In the genomic region with DNA sequence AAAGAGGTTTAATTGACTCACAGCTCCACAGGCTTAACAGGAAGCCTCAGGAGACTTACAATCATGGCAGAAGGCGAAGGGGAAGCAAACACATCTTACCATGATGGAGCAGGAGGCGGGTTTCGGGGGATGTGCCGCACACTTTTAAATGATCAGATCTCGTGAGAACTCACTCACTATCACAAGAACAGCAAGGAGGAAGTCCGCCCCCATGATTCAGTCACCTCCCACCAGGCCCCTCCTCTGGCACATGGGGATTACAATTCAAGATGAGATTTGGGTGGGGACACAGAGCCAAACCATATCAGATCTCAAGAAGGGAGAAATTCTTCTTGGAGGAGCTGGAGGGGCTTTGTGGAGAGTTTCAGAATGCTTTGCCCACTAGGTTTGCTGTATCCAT, we compare ENCODE assay signal across 6 cellular contexts. TPM values are rescaled to one million over a fixed set of nuclear protein-coding genes. Genes with fewer than 3 reads are reported as not detected.
DNase-seq lines count a peak whose midpoint lies in the region; ATAC-seq, FAIRE-seq and TF ChIP-seq lines count a peak whose summit lies in the region.
"Not testable (repeated sequence)": the region's sequence is repeated elsewhere in the genome, so short reads cannot be mapped to it uniquely, and the experiment has no call there.

No MANE protein-coding gene starts in this region.

- not testable (repeated sequence) for TF ChIP-seq POLR2A in K562 (conservative IDR thresholded peaks at IDR 0.05); H1 (IDR thresholded peaks at IDR 0.05; ENCODE audit: control extremely low read depth in 1 of 2, low read depth in 2 of 2, low read length in 2 of 2)

- not testable (repeated sequence) for H3K27me3 Mint-ChIP-seq in Caco-2 (ENCODE audit: insufficient read depth, unreplicated experiment)

- H4K8ac ChIP-seq in H1 (ENCODE audit: extremely low read depth, insufficient read depth, low read length), result peak overlapping the region; percentile 89; the same call in 1 of the 2 replicates

- H3K4me1 Mint-ChIP-seq in Caco-2 (ENCODE audit: low read depth, unreplicated experiment), result peaks cover 13% of the 10 kb centered on the region

- not testable (repeated sequence) for H3K27ac ChIP-seq in K562 (ENCODE audit: extremely low read depth, low read depth, low read length); H1 (ENCODE audit: low read depth, low read length)
- peak overlapping the region; percentile 7 for H3K27ac ChIP-seq in substantia nigra (ENCODE audit: low read depth, low read length, poor library complexity, severe bottlenecking)

- in situ Hi-C loops in KBM-7 (cut with MboI; ENCODE audit: low pct_unique_long_range_greater_than_20kb, low sequenced_read_pairs); K562 (cut with MboI): not testable (repeated sequence)

- not testable (repeated sequence) for H3K36me3 ChIP-seq in Caco-2 (ENCODE audit: control insufficient read depth, insufficient read depth, low read length); K562 (ENCODE audit: control insufficient read depth, insufficient read depth, low read length); H1 (ENCODE audit: control insufficient read depth in 2 of 4, insufficient read depth in 4 of 4, low read length in 3 of 4)

- intact Hi-C loops in Caco-2 (cut with micrococcal nuclease; ENCODE audit: unreplicated experiment); K562 (cut with micrococcal nuclease): not testable (repeated sequence)

- not testable (repeated sequence) for H2BK5ac ChIP-seq in H1 (ENCODE audit: low read depth, low read length)

- H3K9me3 ChIP-seq in Caco-2; K562 (replicated peaks; ENCODE audit: control insufficient read depth, insufficient read depth, low read depth, low read length); H1 (ENCODE audit: insufficient read depth in 2 of 2, low read depth in 1 of 2, low read length in 1 of 2): not testable (repeated sequence)

- H2BK20ac ChIP-seq in H1 (ENCODE audit: low read length), result not testable (repeated sequence)

- peaks cover 23% of the 10 kb centered on the region for H3K4me1 ChIP-seq in Caco-2
- H3K4me1 ChIP-seq in K562 (replicated peaks in 1 of 2; ENCODE audit: control insufficient read depth in 2 of 2, insufficient read depth in 2 of 2, low read length in 2 of 2); H1 (replicated peaks in 1 of 4; ENCODE audit: control insufficient read depth in 3 of 4, insufficient read depth in 4 of 4, low read length in 3 of 4): not testable (repeated sequence)

- H2BK12ac ChIP-seq in H1 (ENCODE audit: low read depth, low read length), result not testable (repeated sequence)

- POLR2A ChIA-PET in Caco-2 (lab: Charles Lee); K562 (lab: Yijun Ruan, JAX); H1 (lab: Charles Lee; ENCODE audit: partially characterized antibody): not testable (repeated sequence)

- H2BK15ac ChIP-seq in H1 (ENCODE audit: low read length), result not testable (repeated sequence)

- H3K18ac ChIP-seq in H1 (ENCODE audit: extremely low read depth, low read length), result not testable (repeated sequence)

- H3K4me3 ChIP-seq in Caco-2 (ENCODE audit: low read depth, low read length); K562; H1 (ENCODE audit: extremely low read depth in 1 of 4, insufficient read depth in 2 of 4, low read depth in 3 of 4, low read length in 4 of 4): not testable (repeated sequence)

- H3K23ac ChIP-seq in H1 (ENCODE audit: insufficient read length), result not testable (repeated sequence)

- WGBS in K562 (ENCODE audit: insufficient coverage, low coverage, missing lambda C conversion rate), result 63% methylated on average over 6 of the region's 6 CpGs
- WGBS in H1 (ENCODE audit: extremely low coverage in 1 of 2, insufficient coverage in 1 of 2, insufficient read length in 1 of 2, insufficient replicate concordance in 2 of 2, low coverage in 1 of 2, low lambda C conversion rate in 2 of 2, missing lambda C conversion rate in 1 of 2), 2 experiments, result 88% methylated on average over 6 of the region's 6 CpGs; no CpG with 5 or more reads in 1 of the 2 experiments

- not testable (repeated sequence) for H3K9me3 Mint-ChIP-seq in Caco-2 (ENCODE audit: unreplicated experiment)

- H2AK5ac ChIP-seq in H1 (ENCODE audit: low read depth, low read length), result not testable (repeated sequence)

- not testable (repeated sequence) for DNase-seq in Caco-2; H1 (ENCODE audit: low read depth in 1 of 2, low spot score in 2 of 2); substantia nigra (lab: John Stamatoyannopoulos, UW)
- DNase-seq in KBM-7 (peak; percentile 40), OCI-M1 (lab: John Stamatoyannopoulos, UW) (peak; percentile 46), K562 (ENCODE audit: extremely low read depth in 1 of 4, low spot score in 3 of 4) (peak in 1 of 4 experiments; percentile 33)

- not testable (repeated sequence) for H3K27me3 ChIP-seq in Caco-2 (replicated peaks; ENCODE audit: control insufficient read depth, insufficient read depth, low read length); K562 (ENCODE audit: control insufficient read depth in 2 of 2, insufficient read depth in 2 of 2, low read length in 2 of 2); H1 (replicated peaks in 1 of 4; ENCODE audit: control insufficient read depth in 3 of 4, extremely low read depth in 1 of 4, insufficient read depth in 3 of 4, low read length in 3 of 4)

- H3K23me2 ChIP-seq in H1 (ENCODE audit: low read depth, low read length), result not testable (repeated sequence)

- CTCF ChIA-PET in Caco-2 (lab: Charles Lee); K562 (lab: Yijun Ruan, JAX; ENCODE audit: low intra/inter-chr PET ratio): not testable (repeated sequence)
- CTCF ChIA-PET in H1 (lab: Charles Lee; ENCODE audit: partially characterized antibody), result interaction anchor here (0.6 to 1.1 kb wide), 2 partner anchors 14 to 186 kb away, joined by 3 read pairs; partner anchors contain the start of gene HNF1A

- TF ChIP-seq EP300 in K562 (IDR thresholded peaks at IDR 0.05; ENCODE audit: low read length); H1 (IDR thresholded peaks at IDR 0.05; ENCODE audit: borderline replicate concordance in 1 of 2, low read depth in 2 of 2, low read length in 2 of 2): not testable (repeated sequence)

- H3K27ac Mint-ChIP-seq in Caco-2 (ENCODE audit: unreplicated experiment), result peak overlapping the region; percentile 30

- H2BK120ac ChIP-seq in H1 (replicated peaks; ENCODE audit: low read depth, low read length), result not testable (repeated sequence)

- H3K4me3 Mint-ChIP-seq in Caco-2 (ENCODE audit: unreplicated experiment), result not testable (repeated sequence)

- not testable (repeated sequence) for H3K36me3 Mint-ChIP-seq in Caco-2 (ENCODE audit: insufficient read depth, unreplicated experiment)

- not testable (repeated sequence) for H3K79me2 ChIP-seq in K562 (ENCODE audit: control insufficient read depth, insufficient read depth, low read length); H1 (ENCODE audit: control insufficient read depth in 1 of 2, insufficient read depth in 2 of 2, low read length in 2 of 2)

- not testable (repeated sequence) for H3K79me1 ChIP-seq in H1 (ENCODE audit: low read depth, low read length)

- peak; percentile 65 for ATAC-seq in K562

- TF ChIP-seq RAD21 in K562 (CRISPR knock-in tag; conservative IDR thresholded peaks at IDR 0.05 in 1 of 2, IDR thresholded peaks at IDR 0.05 in 1 of 2); H1 (IDR thresholded peaks at IDR 0.05 in 1 of 2, conservative IDR thresholded peaks at IDR 0.05 in 1 of 2; ENCODE audit: low read depth in 2 of 2, low read length in 2 of 2): not testable (repeated sequence)

- peak overlapping the region; percentile 26 for H2AFZ ChIP-seq in K562 (ENCODE audit: low read depth, low read length)
- H2AFZ ChIP-seq in H1 (ENCODE audit: low read length), result not testable (repeated sequence)

- H4K5ac ChIP-seq in H1 (ENCODE audit: insufficient read length, low read depth, low read length), result not testable (repeated sequence)

- H4K20me1 ChIP-seq in K562 (replicated peaks; ENCODE audit: control insufficient read depth, insufficient read depth, low read length); H1 (replicated peaks in 1 of 2; ENCODE audit: control insufficient read depth in 1 of 2, insufficient read depth in 2 of 2, low read length in 2 of 2): not testable (repeated sequence)

- not testable (repeated sequence) for H4K91ac ChIP-seq in H1 (replicated peaks; ENCODE audit: insufficient read length, low read length)

- not testable (repeated sequence) for H3K56ac ChIP-seq in H1 (replicated peaks; ENCODE audit: insufficient read length, low read depth, low read length)

- not testable (repeated sequence) for H3K14ac ChIP-seq in H1 (ENCODE audit: insufficient read length)

- not testable (repeated sequence) for H3K4ac ChIP-seq in H1 (replicated peaks; ENCODE audit: insufficient read length, low read depth, low read length)

- not testable (repeated sequence) for FAIRE-seq in K562 (lab: Jason Lieb, UNC); H1 (lab: Jason Lieb, UNC)

- H3K9me1 ChIP-seq in K562 (ENCODE audit: control insufficient read depth, insufficient read depth, low read length), result not testable (repeated sequence)

- H3K4me2 ChIP-seq in K562 (ENCODE audit: insufficient read depth, low read length); H1 (ENCODE audit: insufficient read depth in 1 of 2, low read depth in 2 of 2, low read length in 2 of 2): not testable (repeated sequence)

- BruUV-seq in Caco-2 (replicated peaks; lab: Mats Ljungman, UMichigan); K562 (replicated peaks; lab: Mats Ljungman, UMichigan): not testable (repeated sequence)

- H3K9ac ChIP-seq in K562 (ENCODE audit: insufficient read depth in 1 of 2, low read depth in 2 of 2, low read length in 2 of 2); H1 (replicated peaks in 1 of 4; ENCODE audit: extremely low read depth in 1 of 4, low read depth in 3 of 4, low read length in 3 of 4): not testable (repeated sequence)

- not testable (repeated sequence) for TF ChIP-seq CTCF in Caco-2 (IDR thresholded peaks at IDR 0.05; ENCODE audit: insufficient read depth in 1 of 2, low read depth in 1 of 2, low read length in 1 of 2, severe bottlenecking in 1 of 2, unreplicated experiment in 1 of 2); K562 (IDR thresholded peaks at IDR 0.05 in 2 of 3, conservative IDR thresholded peaks at IDR 0.05 in 1 of 3; ENCODE audit: insufficient read depth in 2 of 3, low read depth in 1 of 3, low read length in 3 of 3); H1 (IDR thresholded peaks at IDR 0.05; ENCODE audit: control extremely low read depth in 1 of 3, insufficient read depth in 1 of 3, low read depth in 1 of 3, low read length in 3 of 3)

RNA-seq across cellular contexts. Expression of gene P2RX7, which starts 32.2 kb away (rescaled TPM):
- total RNA-seq in Caco-2 (2022) (not detected in 2 replicates), K562 (2014; rRNA removed) (0.09 and 0.20 TPM in 2 replicates), K562 (2014; rRNA removed; fragmentation: Illumina TruSeq; extraction: Trizol) (0.38 and 0.44 TPM in 2 replicates), K562 (2015; rRNA removed; fragmentation: Illumina TruSeq; extraction: Trizol) (0.25 and 0.30 TPM in 2 replicates), K562 (2021) (0.40 TPM in 2 replicates)
- total RNA-seq in K562 (2011; cell fraction: chromatin; rRNA removed; ENCODE audit: low replicate concordance), result 0.42 TPM in 1 of 2 replicates, not detected in the other
- total RNA-seq in K562 (2011; cell fraction: nucleolus; rRNA removed), result 0.13 TPM in 1 of 2 replicates, not detected in the other
- 0.31 and 0.37 TPM in 2 replicates for total RNA-seq in K562 (2011; cell fraction: nucleoplasm; rRNA removed)
- polyA plus RNA-seq in K562 (2011; rRNA removed) (0.04 and 0.12 TPM in 2 replicates), K562 (2014; fragmentation: Illumina TruSeq; extraction: Trizol) (0.46 and 0.65 TPM in 2 replicates), K562 (2014; fragmentation: Nextera tagmentation; extraction: Ambion mirVana) (under 1 TPM; 0.30 to 0.38 TPM), K562 (2014; rRNA removed) (0.15 and 0.27 TPM in 2 replicates), H1 (2011; rRNA removed) (0.16 and 0.38 TPM in 2 replicates)
- polyA plus RNA-seq in K562 (2011; cell fraction: cytosol; rRNA removed), result 0.04 TPM in 1 of 2 replicates, not detected in the other
- 0.08 TPM in 1 of 2 replicates, not detected in the other for polyA plus RNA-seq in K562 (2011; cell fraction: nucleus; rRNA removed)
- polyA plus RNA-seq in K562 (2012), result 0.68 and 6.5 TPM in 2 replicates
- not detected in 2 replicates for polyA minus RNA-seq in K562 (2011; rRNA and poly(A)+ RNA removed)
- not detected in 2 replicates for polyA minus RNA-seq in K562 (2011; cell fraction: cytosol; rRNA and poly(A)+ RNA removed)
- polyA minus RNA-seq in K562 (2011; cell fraction: nucleus; rRNA and poly(A)+ RNA removed), result not detected in 2 replicates
- 0.42 and 0.56 TPM in 2 replicates for total RNA-seq in H1 (2021; fragmentation: NEBNext Ultra II Directional; extraction: Animal tissue kit (Norgen Biotek cat#: 25700))
- polyA plus RNA-seq in H1 (2011; cell fraction: cytosol; rRNA removed), result 0.23 TPM
- polyA plus RNA-seq in H1 (2011; cell fraction: nucleus; rRNA removed), result 0.19 TPM
- 0.19 to 0.64 TPM (median 0.37 TPM) in 4 replicates for polyA plus RNA-seq in H1 (2012, experiment 1 of 2)
- 0.17 TPM for polyA plus RNA-seq in H1 (2012, experiment 2 of 2)
- polyA plus RNA-seq in H1 (2013, experiment 1 of 2), result 0.36 TPM
- 0.24 TPM for polyA plus RNA-seq in H1 (2013, experiment 2 of 2)
- polyA minus RNA-seq in H1 (2011; rRNA and poly(A)+ RNA removed), result 0.39 and 0.41 TPM in 2 replicates
- not detected for polyA minus RNA-seq in H1 (2011; cell fraction: cytosol; rRNA and poly(A)+ RNA removed)
- polyA minus RNA-seq in H1 (2011; cell fraction: nucleus; rRNA and poly(A)+ RNA removed), result 0.40 TPM

RNA-seq across cellular contexts. Expression of gene P2RX4, which starts 45.1 kb away (rescaled TPM):
- 40.4 and 44.7 TPM in 2 replicates for total RNA-seq in Caco-2 (2022)
- total RNA-seq in K562 (2011; cell fraction: chromatin; rRNA removed; ENCODE audit: low replicate concordance), result 40.9 and 60.5 TPM in 2 replicates
- 47.8 and 47.9 TPM in 2 replicates for total RNA-seq in K562 (2011; cell fraction: nucleolus; rRNA removed)
- 55.4 and 61.5 TPM in 2 replicates for total RNA-seq in K562 (2011; cell fraction: nucleoplasm; rRNA removed)
- total RNA-seq in K562 (2014; rRNA removed), result 14.3 and 18.9 TPM in 2 replicates
- 7.8 and 9.6 TPM in 2 replicates for total RNA-seq in K562 (2014; rRNA removed; fragmentation: Illumina TruSeq; extraction: Trizol)
- total RNA-seq in K562 (2015; rRNA removed; fragmentation: Illumina TruSeq; extraction: Trizol), result 8.3 and 10.5 TPM in 2 replicates
- total RNA-seq in K562 (2021), result 12.8 and 14.2 TPM in 2 replicates
- polyA plus RNA-seq in K562 (2011; rRNA removed), result 15.4 and 20.8 TPM in 2 replicates
- polyA plus RNA-seq in K562 (2011; cell fraction: cytosol; rRNA removed), result 21.4 and 26.2 TPM in 2 replicates
- polyA plus RNA-seq in K562 (2011; cell fraction: nucleus; rRNA removed), result 26.6 and 29.1 TPM in 2 replicates
- polyA plus RNA-seq in K562 (2012), result 12.8 and 57.1 TPM in 2 replicates
- polyA plus RNA-seq in K562 (2014; fragmentation: Illumina TruSeq; extraction: Trizol), result 11.7 and 13.0 TPM in 2 replicates
- polyA plus RNA-seq in K562 (2014; fragmentation: Nextera tagmentation; extraction: Ambion mirVana), result 1 to 10 TPM; 6.6 to 10.0 TPM
- polyA plus RNA-seq in K562 (2014; rRNA removed), result 21.5 and 23.4 TPM in 2 replicates
- 14.9 and 19.2 TPM in 2 replicates for polyA minus RNA-seq in K562 (2011; rRNA and poly(A)+ RNA removed)
- 5.3 and 9.4 TPM in 2 replicates for polyA minus RNA-seq in K562 (2011; cell fraction: cytosol; rRNA and poly(A)+ RNA removed)
- 10.4 and 14.0 TPM in 2 replicates for polyA minus RNA-seq in K562 (2011; cell fraction: nucleus; rRNA and poly(A)+ RNA removed)
- 7.1 and 9.5 TPM in 2 replicates for total RNA-seq in H1 (2021; fragmentation: NEBNext Ultra II Directional; extraction: Animal tissue kit (Norgen Biotek cat#: 25700))
- 12.2 and 21.4 TPM in 2 replicates for polyA plus RNA-seq in H1 (2011; rRNA removed)
- 13.8 TPM for polyA plus RNA-seq in H1 (2011; cell fraction: cytosol; rRNA removed)
- 22.4 TPM for polyA plus RNA-seq in H1 (2011; cell fraction: nucleus; rRNA removed)
- 4.5 to 12.1 TPM (median 9.5 TPM) in 4 replicates for polyA plus RNA-seq in H1 (2012, experiment 1 of 2)
- 6.1 TPM for polyA plus RNA-seq in H1 (2012, experiment 2 of 2)
- 7.9 TPM for polyA plus RNA-seq in H1 (2013, experiment 1 of 2)
- polyA plus RNA-seq in H1 (2013, experiment 2 of 2), result 9.9 TPM
- 16.2 and 17.6 TPM in 2 replicates for polyA minus RNA-seq in H1 (2011; rRNA and poly(A)+ RNA removed)
- 5.0 TPM for polyA minus RNA-seq in H1 (2011; cell fraction: cytosol; rRNA and poly(A)+ RNA removed)
- polyA minus RNA-seq in H1 (2011; cell fraction: nucleus; rRNA and poly(A)+ RNA removed), result 10.2 TPM
